Comparison of ENCODE assay signal across 11 cellular contexts in genomic region chr10:3471497-3471896, GRCh38.
A peak's percentile ranks its signal among the peaks of the same experiment; 100 is the strongest.
DNase-seq lines count a peak whose midpoint lies in the region; ATAC-seq and TF ChIP-seq lines count a peak whose summit lies in the region.
"Had no signal": no experiment of that assay in that cellular context is flagged by ENCODE, and none has a peak within 500 bp of the region (broad histone marks: within the 10 kb centered on the region; RNA-seq: fewer than 3 reads in every experiment).

No MANE protein-coding gene starts in this region.

- H3K27ac Mint-ChIP-seq in neural crest cell (ENCODE audit: unreplicated experiment): peak overlapping the region; percentile 81

- H3K4me3 ChIP-seq in right cardiac atrium (ENCODE audit: low read length) (no peak overlapping the region), ectodermal cell (ENCODE audit: insufficient read depth, low read depth, low read length) (no peak overlapping the region), BE2C (ENCODE audit: low read depth, low read length) (no peak overlapping the region)

- ATAC-seq in right cardiac atrium: no peak
- no peak for ATAC-seq in Right ventricle myocardium superior (ENCODE audit: poor library complexity)

- H3K27me3 Mint-ChIP-seq in neural crest cell (ENCODE audit: low read depth): no peaks in the 10 kb centered on the region

- intact Hi-C loops in right cardiac atrium (cut with DNase I): no loop called here
- intact Hi-C loops in Right ventricle myocardium superior (cut with DNase I): no loop called here

- peaks cover 76% of the 10 kb centered on the region for H3K4me1 Mint-ChIP-seq in neural crest cell

- H3K4me1 ChIP-seq in right cardiac atrium (ENCODE audit: control insufficient read depth, insufficient read depth, low read length) (peaks cover 8% of the 10 kb centered on the region), ectodermal cell (ENCODE audit: control insufficient read depth, insufficient read depth, low read length) (peaks cover 28% of the 10 kb centered on the region), BE2C (no peaks in the 10 kb centered on the region)

- H3K27me3 ChIP-seq in right cardiac atrium (ENCODE audit: control insufficient read depth, insufficient read depth): no peaks in the 10 kb centered on the region
- no peaks in the 10 kb centered on the region for H3K27me3 ChIP-seq in ectodermal cell (ENCODE audit: control insufficient read depth, insufficient read depth, low read length, poor library complexity, severe bottlenecking)
- no peaks in the 10 kb centered on the region for H3K27me3 ChIP-seq in BE2C

- DNase-seq in right cardiac atrium (no peak), Right ventricle myocardium superior (no peak), neural crest cell (ENCODE audit: low read depth, low spot score) (no peak), NOMO-1 treated with DMSO at 0.1 percent for 48 hours (lab: John Stamatoyannopoulos, UW; ENCODE audit: unreplicated experiment) (no peak), NCI-H2171 (lab: John Stamatoyannopoulos, UW) (no peak), BE2C (no peak), HT-29 (ENCODE audit: low spot score) (no peak)
- DNase-seq: GOT3, KG1, T-helper 9 cell had no signal

- H3K36me3 ChIP-seq in ectodermal cell (ENCODE audit: control insufficient read depth, insufficient read depth, low read length): no peaks in the 10 kb centered on the region
- H3K36me3 ChIP-seq in BE2C: no peaks in the 10 kb centered on the region

- H3K9me3 ChIP-seq in right cardiac atrium (ENCODE audit: control insufficient read depth, low read length) (no peaks in the 10 kb centered on the region), ectodermal cell (ENCODE audit: control insufficient read depth, low read length) (no peaks in the 10 kb centered on the region), BE2C (no peaks in the 10 kb centered on the region)

- TF ChIP-seq CTCF in neural crest cell (conservative IDR thresholded peaks at IDR 0.05): no peak
- no peak for TF ChIP-seq CTCF in BE2C (IDR thresholded peaks at IDR 0.05; ENCODE audit: low read depth, low read length)

- H3K36me3 Mint-ChIP-seq in neural crest cell (ENCODE audit: low read depth): no peaks in the 10 kb centered on the region

- WGBS in right cardiac atrium: 64% methylated on average over 10 of the region's 10 CpGs
- WGBS in ectodermal cell, 2 experiments: 88 to 91% methylated on average over 9 to 10 of the region's 10 CpGs

- H3K27ac ChIP-seq in right cardiac atrium (ENCODE audit: low read length) (peak overlapping the region; percentile 93), ectodermal cell (ENCODE audit: insufficient read depth, low read depth, low read length, poor library complexity, severe bottlenecking) (peak overlapping the region; percentile 45)

- H3K9me3 Mint-ChIP-seq in neural crest cell: no peaks in the 10 kb centered on the region

- H3K4me3 Mint-ChIP-seq in neural crest cell: peak overlapping the region; percentile 36
